ENCODE assay signal across 23 cellular contexts in the genomic region with DNA sequence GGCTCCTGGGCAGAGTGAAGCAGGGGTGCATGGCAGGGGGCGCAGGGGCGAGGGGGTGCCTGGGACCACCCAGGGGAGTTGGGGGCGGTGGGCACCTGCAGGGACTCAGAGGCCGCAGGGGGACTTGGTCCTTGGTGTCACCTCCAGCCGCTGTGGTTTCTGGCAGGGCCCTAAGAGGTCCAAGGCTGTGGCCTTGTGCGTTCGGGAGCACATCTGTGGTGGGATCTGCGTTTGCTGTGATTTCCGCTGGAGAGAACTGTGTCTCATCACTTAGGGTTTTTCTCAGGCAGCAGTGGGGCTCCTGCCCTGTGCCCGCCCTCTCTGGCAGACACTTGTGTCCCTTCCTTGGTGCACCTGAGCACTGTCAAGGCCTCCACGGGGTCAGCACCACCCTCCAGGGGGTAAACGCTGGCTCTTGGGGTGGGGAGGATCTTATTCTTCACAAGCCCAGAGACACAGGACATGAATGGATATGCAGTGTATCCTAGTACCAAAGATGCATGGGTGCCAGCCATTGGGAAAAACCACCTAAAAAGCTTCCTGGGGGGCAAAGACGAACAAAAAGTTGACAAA.
"Had no signal": no experiment of that assay in that cellular context is flagged by ENCODE, and none has a peak within 500 bp of the region (broad histone marks: within the 10 kb centered on the region; RNA-seq: fewer than 3 reads in every experiment).

No MANE protein-coding gene starts in this region.

- FAIRE-seq: colon, pancreas had no signal

- H3K4me1 ChIP-seq: pancreas, right lobe of liver, stomach had no signal

- DNase-seq: effector CD8-positive, alpha-beta T cell; endodermal cell; foreskin fibroblast; head of caudate nucleus; islet precursor cell; mesenchymal stem cell; naive B cell; nephron progenitor cell; occipital lobe; right lobe of liver; stimulated activated CD4-positive, alpha-beta T cell treated with anti-CD3 and anti-CD28 coated beads, Interleukin-2, amount 100 ng/mL, for 24 hours; stimulated activated CD4-positive, alpha-beta T cell treated with anti-CD3 and anti-CD28 coated beads, Interleukin-4, amount 100 ng/mL, for 24 hours; stimulated activated naive CD4-positive, alpha-beta T cell treated with Interleukin-2 at 50 U/mL for 16 hours; stomach; thyroid gland; trophoblast cell had no signal

- H3K9me3 ChIP-seq: gastrocnemius medialis, mucosa of descending colon, pancreas, right lobe of liver, stomach, thyroid gland had no signal

- H3K27me3 ChIP-seq: gastrocnemius medialis, hepatocyte, pancreas, right lobe of liver, stomach, thyroid gland had no signal

- H3K4me2 ChIP-seq: hepatocyte, smooth muscle cell had no signal

- H3K36me3 ChIP-seq: gastrocnemius medialis, pancreas, right lobe of liver, thyroid gland had no signal

- H3K4me3 ChIP-seq: gastrocnemius medialis, hepatocyte, mucosa of descending colon, pancreas, right lobe of liver, smooth muscle cell, stomach, thyroid gland had no signal

- H3K27ac ChIP-seq: epithelial cell of prostate, gastrocnemius medialis, hepatocyte, pancreas, right lobe of liver, stomach, thyroid gland had no signal
